In the genomic region with DNA sequence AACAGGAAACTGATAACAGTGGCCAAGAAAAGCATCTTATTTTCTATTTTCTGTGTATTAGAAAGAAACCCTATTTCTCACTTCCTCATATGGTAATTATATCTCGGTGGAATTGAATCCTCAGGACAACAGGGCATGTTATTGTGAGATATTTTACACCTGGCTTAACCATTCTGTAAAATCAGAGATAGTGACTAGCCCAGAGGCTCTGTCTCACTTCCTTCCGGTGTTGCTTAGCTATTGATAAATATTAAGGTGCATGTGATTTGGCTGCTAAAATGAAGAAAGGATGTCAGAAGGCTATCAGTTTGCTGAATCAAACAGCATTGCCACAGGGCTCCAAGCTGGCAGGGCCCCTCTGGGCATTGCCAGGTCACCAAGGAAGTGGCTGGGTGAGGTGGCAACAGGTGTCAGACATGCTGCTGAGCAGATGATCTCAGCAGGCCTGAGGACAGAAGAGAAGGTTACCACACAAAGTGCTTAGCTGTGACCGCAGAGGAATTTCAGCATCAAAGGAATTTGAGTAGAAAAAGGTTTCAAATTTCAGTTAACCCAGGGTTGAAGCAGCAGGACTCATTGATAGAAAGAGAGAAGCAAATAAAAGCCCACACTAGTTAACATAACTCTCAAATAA, we compare ENCODE assay signal across 1 cellular context.
TF ChIP-seq lines count a peak whose summit lies in the region.

No MANE protein-coding gene starts in this region.

TF ChIP-seq in GM23338, 12 proteins besides CTCF, POLR2A, EP300 and RAD21 (continued from another document):
- TF ChIP-seq, protein P1, sequence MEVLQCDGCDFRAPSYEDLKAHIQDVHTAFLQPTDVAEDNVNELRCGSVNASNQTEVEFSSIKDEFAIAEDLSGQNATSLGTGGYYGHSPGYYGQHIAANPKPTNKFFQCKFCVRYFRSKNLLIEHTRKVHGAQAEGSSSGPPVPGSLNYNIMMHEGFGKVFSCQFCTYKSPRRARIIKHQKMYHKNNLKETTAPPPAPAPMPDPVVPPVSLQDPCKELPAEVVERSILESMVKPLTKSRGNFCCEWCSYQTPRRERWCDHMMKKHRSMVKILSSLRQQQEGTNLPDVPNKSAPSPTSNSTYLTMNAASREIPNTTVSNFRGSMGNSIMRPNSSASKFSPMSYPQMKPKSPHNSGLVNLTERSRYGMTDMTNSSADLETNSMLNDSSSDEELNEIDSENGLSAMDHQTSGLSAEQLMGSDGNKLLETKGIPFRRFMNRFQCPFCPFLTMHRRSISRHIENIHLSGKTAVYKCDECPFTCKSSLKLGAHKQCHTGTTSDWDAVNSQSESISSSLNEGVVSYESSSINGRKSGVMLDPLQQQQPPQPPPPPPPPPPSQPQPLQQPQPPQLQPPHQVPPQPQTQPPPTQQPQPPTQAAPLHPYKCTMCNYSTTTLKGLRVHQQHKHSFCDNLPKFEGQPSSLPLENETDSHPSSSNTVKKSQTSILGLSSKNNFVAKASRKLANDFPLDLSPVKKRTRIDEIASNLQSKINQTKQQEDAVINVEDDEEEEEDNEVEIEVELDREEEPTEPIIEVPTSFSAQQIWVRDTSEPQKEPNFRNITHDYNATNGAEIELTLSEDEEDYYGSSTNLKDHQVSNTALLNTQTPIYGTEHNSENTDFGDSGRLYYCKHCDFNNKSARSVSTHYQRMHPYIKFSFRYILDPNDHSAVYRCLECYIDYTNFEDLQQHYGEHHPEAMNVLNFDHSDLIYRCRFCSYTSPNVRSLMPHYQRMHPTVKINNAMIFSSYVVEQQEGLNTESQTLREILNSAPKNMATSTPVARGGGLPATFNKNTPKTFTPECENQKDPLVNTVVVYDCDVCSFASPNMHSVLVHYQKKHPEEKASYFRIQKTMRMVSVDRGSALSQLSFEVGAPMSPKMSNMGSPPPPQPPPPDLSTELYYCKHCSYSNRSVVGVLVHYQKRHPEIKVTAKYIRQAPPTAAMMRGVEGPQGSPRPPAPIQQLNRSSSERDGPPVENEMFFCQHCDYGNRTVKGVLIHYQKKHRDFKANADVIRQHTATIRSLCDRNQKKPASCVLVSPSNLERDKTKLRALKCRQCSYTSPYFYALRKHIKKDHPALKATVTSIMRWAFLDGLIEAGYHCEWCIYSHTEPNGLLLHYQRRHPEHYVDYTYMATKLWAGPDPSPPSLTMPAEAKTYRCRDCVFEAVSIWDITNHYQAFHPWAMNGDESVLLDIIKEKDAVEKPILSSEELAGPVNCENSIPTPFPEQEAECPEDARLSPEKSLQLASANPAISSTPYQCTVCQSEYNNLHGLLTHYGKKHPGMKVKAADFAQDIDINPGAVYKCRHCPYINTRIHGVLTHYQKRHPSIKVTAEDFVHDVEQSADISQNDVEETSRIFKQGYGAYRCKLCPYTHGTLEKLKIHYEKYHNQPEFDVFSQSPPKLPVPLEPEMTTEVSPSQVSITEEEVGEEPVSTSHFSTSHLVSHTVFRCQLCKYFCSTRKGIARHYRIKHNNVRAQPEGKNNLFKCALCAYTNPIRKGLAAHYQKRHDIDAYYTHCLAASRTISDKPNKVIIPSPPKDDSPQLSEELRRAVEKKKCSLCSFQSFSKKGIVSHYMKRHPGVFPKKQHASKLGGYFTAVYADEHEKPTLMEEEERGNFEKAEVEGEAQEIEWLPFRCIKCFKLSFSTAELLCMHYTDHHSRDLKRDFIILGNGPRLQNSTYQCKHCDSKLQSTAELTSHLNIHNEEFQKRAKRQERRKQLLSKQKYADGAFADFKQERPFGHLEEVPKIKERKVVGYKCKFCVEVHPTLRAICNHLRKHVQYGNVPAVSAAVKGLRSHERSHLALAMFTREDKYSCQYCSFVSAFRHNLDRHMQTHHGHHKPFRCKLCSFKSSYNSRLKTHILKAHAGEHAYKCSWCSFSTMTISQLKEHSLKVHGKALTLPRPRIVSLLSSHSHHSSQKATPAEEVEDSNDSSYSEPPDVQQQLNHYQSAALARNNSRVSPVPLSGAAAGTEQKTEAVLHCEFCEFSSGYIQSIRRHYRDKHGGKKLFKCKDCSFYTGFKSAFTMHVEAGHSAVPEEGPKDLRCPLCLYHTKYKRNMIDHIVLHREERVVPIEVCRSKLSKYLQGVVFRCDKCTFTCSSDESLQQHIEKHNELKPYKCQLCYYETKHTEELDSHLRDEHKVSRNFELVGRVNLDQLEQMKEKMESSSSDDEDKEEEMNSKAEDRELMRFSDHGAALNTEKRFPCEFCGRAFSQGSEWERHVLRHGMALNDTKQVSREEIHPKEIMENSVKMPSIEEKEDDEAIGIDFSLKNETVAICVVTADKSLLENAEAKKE (CRISPR knock-in tag; IDR thresholded peaks at IDR 0.05), result peak; percentile 96
TF ChIP-seq in GM23338: peak in this region for 3.
